25 cellular contexts compared by ENCODE assay signal in genomic region chr5:128988476-128988875, GRCh38. TPM values are rescaled to one million over a fixed set of nuclear protein-coding genes. Genes with fewer than 3 reads are reported as not detected.
"Had no signal": no experiment of that assay in that cellular context is flagged by ENCODE, and none has a peak within 500 bp of the region (broad histone marks: within the 10 kb centered on the region; RNA-seq: fewer than 3 reads in every experiment).

No MANE protein-coding gene starts in this region.

- ATAC-seq: Panc1, PC-3 had no signal

- H3K4me2 ChIP-seq: SK-N-SH had no signal

- DNase-seq: KBM-7; MV-4-11; NCI-H1048; NCI-H1105; NCI-H1417; NCI-H1436 treated with DMSO at 0.1 percent for 48 hours; NCI-H1694; NCI-H187 treated with DMSO at 0.1 percent for 48 hours; NCI-H2029 treated with DMSO at 0.1 percent for 48 hours; NCI-H2171 treated with DMSO at 0.1 percent for 48 hours; NCI-H2227 treated with DMSO at 0.1 percent for 48 hours; NCI-H446; NCI-H510A; NCI-H524 treated with DMSO at 0.1 percent for 48 hours; NCI-H69; NCI-H774; NK-92 treated with Interleukin-12 subunit alpha and Interleukin-12 subunit beta, amount 100 ng/mL, for 24 hours; PC-3; SHP77; SK-N-SH had no signal

- H3K27ac ChIP-seq: RWPE1 had no signal

- H3K9ac ChIP-seq: SK-N-SH had no signal

- H3K9me3 ChIP-seq: SK-N-SH had no signal

RNA-seq across cellular contexts. Expression of gene SLC27A6, which starts 23.2 kb away (rescaled TPM):
- total RNA-seq: LHCN-M2, OCI-LY7, PC-3, SK-MEL-5 had no signal
